ENCODE assay signal across 2 cellular contexts in the genomic region with DNA sequence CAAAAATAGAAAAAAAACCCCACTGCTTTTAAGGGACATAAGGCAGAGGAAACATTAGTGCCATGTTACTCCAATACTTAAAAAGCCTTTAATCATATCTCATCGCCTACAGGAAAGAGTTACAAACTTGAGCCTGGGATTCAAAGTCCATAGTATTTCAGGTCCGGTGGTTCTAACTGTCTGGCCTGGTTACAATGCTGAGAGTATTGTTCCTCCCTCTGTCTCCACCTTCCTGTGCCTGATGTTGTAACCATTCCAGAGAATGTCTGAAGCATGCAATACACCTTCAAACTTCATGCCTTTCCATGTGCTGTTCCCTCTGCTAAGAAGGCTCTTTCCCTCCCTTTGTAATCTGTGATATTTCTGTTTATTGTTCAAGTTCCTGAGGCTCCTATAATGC.
A peak's percentile ranks its signal among the peaks of the same experiment; 100 is the strongest.
TF ChIP-seq lines count a peak whose summit lies in the region.

No MANE protein-coding gene starts in this region.

TF ChIP-seq in GM23338, 12 proteins besides CTCF, POLR2A, EP300 and RAD21:
- TF ChIP-seq, protein P1, sequence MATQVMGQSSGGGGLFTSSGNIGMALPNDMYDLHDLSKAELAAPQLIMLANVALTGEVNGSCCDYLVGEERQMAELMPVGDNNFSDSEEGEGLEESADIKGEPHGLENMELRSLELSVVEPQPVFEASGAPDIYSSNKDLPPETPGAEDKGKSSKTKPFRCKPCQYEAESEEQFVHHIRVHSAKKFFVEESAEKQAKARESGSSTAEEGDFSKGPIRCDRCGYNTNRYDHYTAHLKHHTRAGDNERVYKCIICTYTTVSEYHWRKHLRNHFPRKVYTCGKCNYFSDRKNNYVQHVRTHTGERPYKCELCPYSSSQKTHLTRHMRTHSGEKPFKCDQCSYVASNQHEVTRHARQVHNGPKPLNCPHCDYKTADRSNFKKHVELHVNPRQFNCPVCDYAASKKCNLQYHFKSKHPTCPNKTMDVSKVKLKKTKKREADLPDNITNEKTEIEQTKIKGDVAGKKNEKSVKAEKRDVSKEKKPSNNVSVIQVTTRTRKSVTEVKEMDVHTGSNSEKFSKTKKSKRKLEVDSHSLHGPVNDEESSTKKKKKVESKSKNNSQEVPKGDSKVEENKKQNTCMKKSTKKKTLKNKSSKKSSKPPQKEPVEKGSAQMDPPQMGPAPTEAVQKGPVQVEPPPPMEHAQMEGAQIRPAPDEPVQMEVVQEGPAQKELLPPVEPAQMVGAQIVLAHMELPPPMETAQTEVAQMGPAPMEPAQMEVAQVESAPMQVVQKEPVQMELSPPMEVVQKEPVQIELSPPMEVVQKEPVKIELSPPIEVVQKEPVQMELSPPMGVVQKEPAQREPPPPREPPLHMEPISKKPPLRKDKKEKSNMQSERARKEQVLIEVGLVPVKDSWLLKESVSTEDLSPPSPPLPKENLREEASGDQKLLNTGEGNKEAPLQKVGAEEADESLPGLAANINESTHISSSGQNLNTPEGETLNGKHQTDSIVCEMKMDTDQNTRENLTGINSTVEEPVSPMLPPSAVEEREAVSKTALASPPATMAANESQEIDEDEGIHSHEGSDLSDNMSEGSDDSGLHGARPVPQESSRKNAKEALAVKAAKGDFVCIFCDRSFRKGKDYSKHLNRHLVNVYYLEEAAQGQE (IDR thresholded peaks at IDR 0.05; ENCODE audit: unreplicated experiment) = no peak

TF ChIP-seq in liver, 16 proteins besides CTCF, POLR2A, EP300 and RAD21 (continued from another document):
- TF ChIP-seq RXRA (IDR thresholded peaks at IDR 0.05) = no peak
- peak; percentile 17 to 45 for TF ChIP-seq HNF4A (conservative IDR thresholded peaks at IDR 0.05)
- TF ChIP-seq YY1 (IDR thresholded peaks at IDR 0.05) = no peak
- TF ChIP-seq SP1 (IDR thresholded peaks at IDR 0.05) = no peak
- TF ChIP-seq TAF1 (conservative IDR thresholded peaks at IDR 0.05) = no peak
